ENCODE assay signal across 8 cellular contexts in the genomic region with DNA sequence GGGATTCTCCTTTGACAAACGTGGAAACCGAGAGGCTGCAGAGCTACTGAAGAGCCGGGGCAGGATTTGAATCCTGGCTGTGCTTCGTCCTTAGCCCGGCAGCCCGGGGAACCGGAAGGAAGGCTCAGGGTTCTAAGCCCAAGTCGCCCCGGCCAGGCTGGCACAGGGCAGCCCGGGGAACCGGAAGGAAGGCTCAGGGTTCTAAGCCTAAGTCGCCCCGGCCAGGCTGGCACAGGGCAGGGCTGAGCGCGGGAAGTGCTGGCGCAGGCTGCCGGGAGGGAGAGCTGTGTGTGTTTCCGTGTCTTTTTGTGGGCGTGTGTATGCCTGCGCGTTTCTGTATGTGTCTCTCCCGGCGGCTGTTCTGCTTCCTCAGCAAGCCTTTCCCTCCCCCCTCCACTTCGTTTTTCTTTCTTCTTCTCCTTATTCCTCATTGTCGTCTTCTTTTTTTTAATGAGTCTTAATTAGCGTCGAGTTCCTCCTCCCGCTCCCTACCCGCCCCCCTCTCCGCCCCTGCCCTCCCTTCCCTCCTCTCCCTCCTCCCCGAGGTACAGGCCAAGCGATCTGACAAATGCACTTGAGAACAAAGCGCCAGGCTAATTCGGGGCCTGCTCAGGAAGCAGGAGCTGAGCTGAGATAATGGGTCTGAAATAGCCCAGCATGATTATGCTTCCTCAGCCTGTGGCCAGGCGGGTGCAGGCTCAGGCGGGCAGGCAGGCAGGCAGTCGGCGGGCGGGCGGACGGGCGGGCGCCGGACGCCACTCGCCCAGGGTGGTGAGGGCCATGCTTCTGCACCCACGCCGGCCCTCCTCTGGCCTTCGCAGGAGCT.
DNase-seq lines count a peak whose midpoint lies in the region; ATAC-seq, FAIRE-seq and TF ChIP-seq lines count a peak whose summit lies in the region.

No MANE protein-coding gene starts in this region.

- intact Hi-C loops in kidney (cut with DNase I): no loop called here

- TF ChIP-seq CTCF in kidney (IDR thresholded peaks at IDR 0.05; ENCODE audit: borderline replicate concordance, extremely low read depth, insufficient read depth): no peak

- H3K36me3 ChIP-seq in kidney (ENCODE audit: control insufficient read depth in 1 of 2, insufficient read depth in 2 of 2, low read length in 2 of 2): no peaks in the 10 kb centered on the region

- H3K27ac ChIP-seq in kidney (ENCODE audit: low read depth in 2 of 2, low read length in 2 of 2): peak overlapping the region; percentile 78 to 80

- peak overlapping the region in 1 of 2 donors; percentile 24 for H3K9ac ChIP-seq in kidney (ENCODE audit: low read length in 2 of 2)

- peaks cover 8 to 19% of the 10 kb centered on the region in 2 donors for H3K4me1 ChIP-seq in kidney (ENCODE audit: control insufficient read depth in 1 of 2, insufficient read depth in 1 of 2, low read depth in 1 of 2, low read length in 2 of 2)

- DNase-seq in NCI-H524 (lab: John Stamatoyannopoulos, UW) (peak; percentile 35 to 41), NCI-H524 treated with DMSO at 0.1 percent for 48 hours (lab: John Stamatoyannopoulos, UW) (no peak), RPMI8226 (peak; percentile 52), cerebellum (ENCODE audit: low spot score) (peak; percentile 28), kidney (peak; percentile 86)
- peak; percentile 36 for DNase-seq in stimulated activated CD4-positive, alpha-beta T cell treated with anti-CD3 and anti-CD28 coated beads, Interleukin-15, amount 100 ng/mL, for 24 hours

- no peaks in the 10 kb centered on the region for H3K9me3 ChIP-seq in kidney (ENCODE audit: control insufficient read depth in 1 of 2, low read length in 2 of 2)

- FAIRE-seq in kidney (lab: Jason Lieb, UNC): no peak

- ATAC-seq in HG02678 (IDR thresholded peaks at IDR 0.05; ENCODE audit: unreplicated experiment) (no peak), GM19455 (IDR thresholded peaks at IDR 0.05; ENCODE audit: unreplicated experiment) (no peak)

- H3K4me3 ChIP-seq in kidney (ENCODE audit: low read length in 2 of 2): peak overlapping the region in 1 of 2 donors; percentile 25
